Comparison of ENCODE assay signal across 2 cellular contexts in genomic region chr21:33022489-33022827, GRCh38.
TF ChIP-seq lines count a peak whose summit lies in the region.

No MANE protein-coding gene starts in this region.

TF ChIP-seq in IMR-90, 13 proteins besides CTCF, POLR2A, EP300 and RAD21:
- no peak for TF ChIP-seq FOS (IDR thresholded peaks at IDR 0.05; ENCODE audit: low read depth, low read length)
- TF ChIP-seq BHLHE40 (IDR thresholded peaks at IDR 0.05; ENCODE audit: low read depth, low read length), result no peak
- no peak for TF ChIP-seq NFE2L2 (IDR thresholded peaks at IDR 0.05; ENCODE audit: low read depth, low read length)
- TF ChIP-seq RCOR1 (IDR thresholded peaks at IDR 0.05; ENCODE audit: insufficient replicate concordance, low read length), result no peak
- no peak for TF ChIP-seq SMC3 (IDR thresholded peaks at IDR 0.05; ENCODE audit: low read depth, low read length)
- TF ChIP-seq MAZ (IDR thresholded peaks at IDR 0.05; ENCODE audit: borderline replicate concordance, low read depth, low read length), result no peak
- TF ChIP-seq CEBPB (IDR thresholded peaks at IDR 0.05; ENCODE audit: low read depth, low read length), result no peak
- TF ChIP-seq MXI1 (IDR thresholded peaks at IDR 0.05; ENCODE audit: borderline replicate concordance, low read depth, low read length), result no peak
- TF ChIP-seq CHD1 (IDR thresholded peaks at IDR 0.05; ENCODE audit: low read depth, low read length), result no peak
- TF ChIP-seq RFX5 (IDR thresholded peaks at IDR 0.05; ENCODE audit: low read depth, low read length), result no peak
- TF ChIP-seq ELK1 (IDR thresholded peaks at IDR 0.05; ENCODE audit: borderline replicate concordance, low read depth, low read length), result no peak
- no peak for TF ChIP-seq USF2 (IDR thresholded peaks at IDR 0.05; ENCODE audit: low read depth, low read length)
- TF ChIP-seq MAFK (IDR thresholded peaks at IDR 0.05; ENCODE audit: low read depth, low read length), result no peak

TF ChIP-seq in GM12891, 5 proteins besides CTCF, POLR2A, EP300 and RAD21:
- TF ChIP-seq SPI1 (IDR thresholded peaks at IDR 0.05; ENCODE audit: low read depth, low read length) (no peak), POU2F2 (IDR thresholded peaks at IDR 0.05; ENCODE audit: low read depth, low read length) (no peak), PAX5 (IDR thresholded peaks at IDR 0.05; ENCODE audit: insufficient read depth, low read length, severe bottlenecking) (no peak), POLR2AphosphoS5 (IDR thresholded peaks at IDR 0.05; ENCODE audit: low read depth, low read length) (no peak), TAF1 (IDR thresholded peaks at IDR 0.05; ENCODE audit: low read depth, low read length) (no peak)
